In the genomic region with DNA sequence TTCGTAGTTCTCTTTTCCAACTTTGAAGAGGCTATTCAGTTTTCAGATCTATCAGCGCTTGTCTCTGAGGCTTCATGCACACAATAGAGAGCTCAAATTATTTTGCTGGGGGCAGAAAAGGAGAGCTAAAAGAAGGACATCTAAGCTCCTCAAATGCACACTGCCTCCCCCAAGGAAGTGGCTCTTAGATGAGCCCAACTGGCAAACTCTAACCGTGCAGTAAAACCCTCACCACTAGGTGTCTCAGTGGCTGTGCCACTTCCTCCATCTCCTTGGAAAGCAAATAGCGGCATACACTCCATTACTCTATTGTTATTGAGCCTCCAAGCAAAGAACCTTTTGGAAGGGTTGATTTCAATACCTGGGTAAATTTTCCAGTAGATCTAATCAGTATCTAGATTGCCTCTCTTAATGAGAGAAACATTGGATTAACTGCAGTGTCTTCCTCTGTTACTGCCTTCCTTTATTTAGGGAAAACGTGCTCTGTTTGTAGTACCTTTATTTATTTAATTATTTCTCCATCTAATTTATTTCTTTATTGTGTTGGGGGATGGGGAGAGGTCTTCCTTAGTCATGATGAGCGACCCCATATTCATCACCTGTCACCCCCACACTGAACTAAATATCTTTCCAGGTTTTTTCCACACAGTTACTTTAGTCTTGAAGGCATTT, we compare ENCODE assay signal across 8 cellular contexts. TPM values are rescaled to one million over a fixed set of nuclear protein-coding genes. Genes with fewer than 3 reads are reported as not detected.
DNase-seq lines count a peak whose midpoint lies in the region; ATAC-seq and TF ChIP-seq lines count a peak whose summit lies in the region.

No MANE protein-coding gene starts in this region.

- TF ChIP-seq CTCF in epithelial cell of proximal tubule (conservative IDR thresholded peaks at IDR 0.05; ENCODE audit: low read depth, low read length), result peak; percentile 96

- ATAC-seq in GM18861 (IDR thresholded peaks at IDR 0.05; ENCODE audit: unreplicated experiment), result peak; percentile 75

- H3K36me3 ChIP-seq in ACC112 (ENCODE audit: insufficient read depth, low read length), result no peaks in the 10 kb centered on the region

- no peak overlapping the region for H3K27ac ChIP-seq in ACC112 (ENCODE audit: low read depth, low read length)

- no peaks in the 10 kb centered on the region for H3K27me3 ChIP-seq in ACC112 (ENCODE audit: insufficient read depth, low read length)

- no peaks in the 10 kb centered on the region for H3K4me1 ChIP-seq in ACC112 (ENCODE audit: control insufficient read depth, insufficient read depth, low read length, unreplicated experiment)

- DNase-seq in HuH-7.5 (ENCODE audit: low spot score) (peak; percentile 60), NOMO-1 treated with dmso at 0.1 percent for 144 hours (lab: John Stamatoyannopoulos, UW; ENCODE audit: unreplicated experiment) (peak; percentile 67), epithelial cell of proximal tubule (ENCODE audit: low read depth) (peak; percentile 42), mucosa of gallbladder (ENCODE audit: low spot score) (peak; percentile 84)
- peak; percentile 68 for DNase-seq in activated CD8-positive, alpha-beta memory T cell treated with anti-CD3 and anti-CD28 coated beads, Interleukin-2, amount 50 U/mL, for 4 hours
- peak; percentile 21 for DNase-seq in stimulated activated CD8-positive, alpha-beta memory T cell treated with anti-CD3 and anti-CD28 coated beads, Interleukin-7, amount 100 ng/mL, for 24 hours (ENCODE audit: low read depth)

- H2AFZ ChIP-seq in ACC112 (ENCODE audit: low read length, unreplicated experiment), result peak overlapping the region; percentile 89

- no peaks in the 10 kb centered on the region for H3K79me2 ChIP-seq in ACC112 (ENCODE audit: control insufficient read depth, insufficient read depth, low read length, unreplicated experiment)

- H3K4me3 ChIP-seq in ACC112 (ENCODE audit: low read depth, low read length) (peak overlapping the region; percentile 54), epithelial cell of proximal tubule (ENCODE audit: low read depth, low read length) (peak overlapping the region; percentile 11)

RNA-seq across cellular contexts. Expression of a gene that starts 9.2 kb away (rescaled TPM):
- total RNA-seq in epithelial cell of proximal tubule (136 and 223 TPM in 2 replicates), mucosa of gallbladder (164 TPM)

Comparison
In these comparisons a context has a peak if more than half of its experiments do, and no peak if none do; other contexts are left out.
1. DNase-seq: peak in every context shown above with its lines; median percentile 84 in mucosa of gallbladder; 68 in activated CD8-positive, alpha-beta memory T cell treated with anti-CD3 and anti-CD28 coated beads, Interleukin-2, amount 50 U/mL, for 4 hours; 67 in NOMO-1 treated with dmso at 0.1 percent for 144 hours; 60 in HuH-7.5; 42 in epithelial cell of proximal tubule; 21 in stimulated activated CD8-positive, alpha-beta memory T cell treated with anti-CD3 and anti-CD28 coated beads, Interleukin-7, amount 100 ng/mL, for 24 hours.